9 cellular contexts compared by ENCODE assay signal in genomic region chrX:120213438-120214265, GRCh38. TPM values are rescaled to one million over a fixed set of nuclear protein-coding genes. Genes with fewer than 3 reads are reported as not detected.
DNase-seq lines count a peak whose midpoint lies in the region; ATAC-seq and TF ChIP-seq lines count a peak whose summit lies in the region.
"Had no signal": no experiment of that assay in that cellular context is flagged by ENCODE, and none has a peak within 500 bp of the region (broad histone marks: within the 10 kb centered on the region; RNA-seq: fewer than 3 reads in every experiment).

No MANE protein-coding gene starts in this region.

- DNase-seq in CMK (ENCODE audit: low read depth) (peak; percentile 17), KBM-7 (peak; percentile 86), SK-N-DZ (ENCODE audit: low spot score) (peak; percentile 49), glutamatergic neuron (peak; percentile 59), pulmonary artery endothelial cell (ENCODE audit: low read depth, low spot score) (peak; percentile 8)
- DNase-seq in activated naive CD4-positive, alpha-beta T cell treated with anti-CD3 and anti-CD28 coated beads, Interleukin-2, amount 50 U/mL, for 16 hours, result peak; percentile 53

- peak; percentile 66 for ATAC-seq in GM19397 (IDR thresholded peaks at IDR 0.05; ENCODE audit: unreplicated experiment)
- no peak for ATAC-seq in HG03469 (IDR thresholded peaks at IDR 0.05; ENCODE audit: unreplicated experiment)

- TF ChIP-seq CTCF in glutamatergic neuron (IDR thresholded peaks at IDR 0.05; ENCODE audit: partially characterized antibody, unreplicated experiment), result peak; percentile 38

- H3K4me3 Mint-ChIP-seq in glutamatergic neuron (ENCODE audit: unreplicated experiment), result no peak overlapping the region
- H3K4me3 Mint-ChIP-seq: T-helper 1 cell treated with Interleukin-12 subunit alpha and Interleukin-12 subunit beta and Interleukin-4 antibody, amounts not matched to agents 30 μg/mL and 1 μg/mL, for 36 hours had no signal

- no peaks in the 10 kb centered on the region for H3K27me3 Mint-ChIP-seq in glutamatergic neuron (ENCODE audit: unreplicated experiment)

- H3K36me3 Mint-ChIP-seq in glutamatergic neuron (ENCODE audit: unreplicated experiment), result no peaks in the 10 kb centered on the region

- in situ Hi-C loops in KBM-7 (cut with MboI; ENCODE audit: low pct_unique_long_range_greater_than_20kb, low sequenced_read_pairs), result loop anchor here (25.0 kb wide), 2 partner anchors 101 to 226 kb away; partner anchors contain the start of gene RHOXF1

- H3K9me3 Mint-ChIP-seq in glutamatergic neuron (ENCODE audit: unreplicated experiment), result peaks cover 2% of the 10 kb centered on the region
- H3K9me3 Mint-ChIP-seq: T-helper 1 cell treated with Interleukin-12 subunit alpha and Interleukin-12 subunit beta and Interleukin-4 antibody, amounts not matched to agents 30 μg/mL and 1 μg/mL, for 36 hours had no signal

- no peak overlapping the region for H3K27ac Mint-ChIP-seq in glutamatergic neuron (ENCODE audit: unreplicated experiment)
- H3K27ac Mint-ChIP-seq: T-helper 1 cell treated with Interleukin-12 subunit alpha and Interleukin-12 subunit beta and Interleukin-4 antibody, amounts not matched to agents 30 μg/mL and 1 μg/mL, for 36 hours had no signal

- no peaks in the 10 kb centered on the region for H3K4me1 Mint-ChIP-seq in glutamatergic neuron (ENCODE audit: low read depth, unreplicated experiment)

RNA-seq across cellular contexts. Expression of gene ZBTB33, which starts 37.0 kb away (rescaled TPM):
- 16.3 and 18.8 TPM in 2 replicates for polyA plus RNA-seq in SK-N-DZ (2014; cell fraction: cytosol; rRNA removed)
- 10.0 and 13.3 TPM in 2 replicates for polyA plus RNA-seq in SK-N-DZ (2014; cell fraction: nucleus; rRNA removed)
- total RNA-seq in glutamatergic neuron (ENCODE audit: unreplicated experiment) (24.3 TPM), pulmonary artery endothelial cell (15.9 and 16.7 TPM in 2 replicates)

RNA-seq across cellular contexts. Expression of gene RHOXF2, which starts 55.2 kb away (rescaled TPM):
- polyA plus RNA-seq in SK-N-DZ (2014; cell fraction: cytosol; rRNA removed), result not detected in 2 replicates
- polyA plus RNA-seq in SK-N-DZ (2014; cell fraction: nucleus; rRNA removed), result not detected in 2 replicates
- not detected for total RNA-seq in glutamatergic neuron (ENCODE audit: unreplicated experiment)
- total RNA-seq in pulmonary artery endothelial cell, result not detected in 2 replicates

Comparison
In these comparisons a context has a peak if more than half of its experiments do, and no peak if none do; other contexts are left out.
1. DNase-seq: peak in every context shown above with its lines; median percentile 86 in KBM-7; 59 in glutamatergic neuron; 53 in activated naive CD4-positive, alpha-beta T cell treated with anti-CD3 and anti-CD28 coated beads, Interleukin-2, amount 50 U/mL, for 16 hours; 49 in SK-N-DZ; 17 in CMK; 8 in pulmonary artery endothelial cell.